Comparison of ENCODE assay signal across 24 cellular contexts in the genomic region with DNA sequence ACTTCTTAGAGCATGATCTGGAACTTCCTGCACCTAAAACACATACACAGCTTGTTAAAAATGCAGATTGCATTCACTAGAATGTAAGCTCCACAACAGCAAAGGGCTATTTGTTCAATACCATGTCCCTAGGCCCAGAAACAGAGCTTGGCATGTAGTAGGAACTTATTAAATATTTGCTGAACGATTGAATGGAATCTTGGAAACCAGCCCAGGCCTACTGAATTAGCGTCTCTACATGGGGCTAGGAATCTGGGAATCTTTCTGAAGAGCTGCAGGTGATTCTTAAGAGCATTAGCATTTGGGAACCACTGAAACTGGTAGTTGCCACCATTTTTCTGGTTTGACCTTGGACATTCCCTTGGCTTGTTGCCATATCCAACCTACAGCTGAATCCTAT.
DNase-seq lines count a peak whose midpoint lies in the region; ATAC-seq and TF ChIP-seq lines count a peak whose summit lies in the region.
"Had no signal": no experiment of that assay in that cellular context is flagged by ENCODE, and none has a peak within 500 bp of the region (broad histone marks: within the 10 kb centered on the region; RNA-seq: fewer than 3 reads in every experiment).

No MANE protein-coding gene starts in this region.

- H3K27ac ChIP-seq in foreskin keratinocyte, result no peak overlapping the region
- H3K27ac ChIP-seq: coronary artery, HL-60, neutrophil, tibial nerve had no signal

- H3K4me1 Mint-ChIP-seq in activated CD8-positive, alpha-beta T cell treated with anti-CD3 and anti-CD28 coated beads for 36 hours (ENCODE audit: low read depth), result no peaks in the 10 kb centered on the region
- H3K4me1 Mint-ChIP-seq: activated CD4-positive, alpha-beta memory T cell treated with anti-CD3 and anti-CD28 coated beads, Interleukin-2, amount 10 ng/mL, durations not matched to agents 7 days and 5 days; CD14-positive monocyte; stimulated activated naive CD8-positive, alpha-beta T cell treated with anti-CD3 and anti-CD28 coated beads, Interleukin-15, amount 100 ng/mL, for 72 hours had no signal

- ATAC-seq in foreskin keratinocyte (no peak), GM18870 (IDR thresholded peaks at IDR 0.05; ENCODE audit: unreplicated experiment) (no peak)
- no peak for ATAC-seq in activated CD8-positive, alpha-beta T cell treated with anti-CD3 and anti-CD28 coated beads for 36 hours
- ATAC-seq: stimulated activated naive CD8-positive, alpha-beta T cell treated with anti-CD3 and anti-CD28 coated beads, Interleukin-15, amount 100 ng/mL, for 72 hours had no signal

- intact Hi-C loops in activated CD8-positive, alpha-beta T cell treated with anti-CD3 and anti-CD28 coated beads for 36 hours (cut with micrococcal nuclease), result no loop called here

- H3K27me3 Mint-ChIP-seq in activated CD8-positive, alpha-beta T cell treated with anti-CD3 and anti-CD28 coated beads for 36 hours, result peaks cover 8% of the 10 kb centered on the region
- H3K27me3 Mint-ChIP-seq: activated CD4-positive, alpha-beta memory T cell treated with anti-CD3 and anti-CD28 coated beads, Interleukin-2, amount 10 ng/mL, durations not matched to agents 7 days and 5 days had no signal

- H3K9me3 Mint-ChIP-seq in activated CD8-positive, alpha-beta T cell treated with anti-CD3 and anti-CD28 coated beads for 36 hours, result no peaks in the 10 kb centered on the region
- H3K9me3 Mint-ChIP-seq: activated CD4-positive, alpha-beta memory T cell treated with anti-CD3 and anti-CD28 coated beads, Interleukin-2, amount 10 ng/mL, durations not matched to agents 7 days and 5 days; CD14-positive monocyte; stimulated activated naive CD8-positive, alpha-beta T cell treated with anti-CD3 and anti-CD28 coated beads, Interleukin-15, amount 100 ng/mL, for 72 hours had no signal

- POLR2A ChIA-PET in activated CD8-positive, alpha-beta T cell treated with anti-CD3 and anti-CD28 coated beads for 36 hours (lab: Charles Lee), result no interaction called here

- H3K27ac Mint-ChIP-seq in activated CD8-positive, alpha-beta T cell treated with anti-CD3 and anti-CD28 coated beads for 36 hours, result no peak overlapping the region
- H3K27ac Mint-ChIP-seq: activated CD4-positive, alpha-beta memory T cell treated with anti-CD3 and anti-CD28 coated beads, Interleukin-2, amount 10 ng/mL, durations not matched to agents 7 days and 5 days; CD14-positive monocyte; stimulated activated naive CD8-positive, alpha-beta T cell treated with anti-CD3 and anti-CD28 coated beads, Interleukin-15, amount 100 ng/mL, for 72 hours had no signal

- no peaks in the 10 kb centered on the region for H3K27me3 ChIP-seq in foreskin keratinocyte

- no peak overlapping the region for H3K4me3 Mint-ChIP-seq in activated CD8-positive, alpha-beta T cell treated with anti-CD3 and anti-CD28 coated beads for 36 hours
- H3K4me3 Mint-ChIP-seq: activated CD4-positive, alpha-beta memory T cell treated with anti-CD3 and anti-CD28 coated beads, Interleukin-2, amount 10 ng/mL, durations not matched to agents 7 days and 5 days; CD14-positive monocyte; stimulated activated naive CD8-positive, alpha-beta T cell treated with anti-CD3 and anti-CD28 coated beads, Interleukin-15, amount 100 ng/mL, for 72 hours had no signal

- H3K4me1 ChIP-seq in foreskin keratinocyte, result no peaks in the 10 kb centered on the region
- H3K4me1 ChIP-seq: tibial nerve had no signal

- H3K36me3 Mint-ChIP-seq in activated CD8-positive, alpha-beta T cell treated with anti-CD3 and anti-CD28 coated beads for 36 hours (ENCODE audit: low read depth), result no peaks in the 10 kb centered on the region
- H3K36me3 Mint-ChIP-seq: CD14-positive monocyte had no signal

- TF ChIP-seq CTCF in foreskin keratinocyte (conservative IDR thresholded peaks at IDR 0.05), result no peak
- TF ChIP-seq CTCF in activated CD8-positive, alpha-beta T cell treated with anti-CD3 and anti-CD28 coated beads for 36 hours (IDR thresholded peaks at IDR 0.05), result no peak

- CTCF ChIA-PET in activated CD8-positive, alpha-beta T cell treated with anti-CD3 and anti-CD28 coated beads for 36 hours (lab: Charles Lee), result interaction anchor here (1.7 kb wide), 1 partner anchor 46 kb away, joined by 5 read pairs; no protein-coding TSS in a partner anchor

- DNase-seq in NCI-H748 (lab: John Stamatoyannopoulos, UW; ENCODE audit: unreplicated experiment) (peak; percentile 38), NCI-H748 treated with DMSO at 0.1 percent for 48 hours (lab: John Stamatoyannopoulos, UW) (no peak), NCI-H774 (lab: John Stamatoyannopoulos, UW) (peak; percentile 25), kidney tubule cell (ENCODE audit: low spot score) (peak; percentile 46), C1 segment of cervical spinal cord (lab: John Stamatoyannopoulos, UW) (no peak), foreskin keratinocyte (no peak)
- no peak for DNase-seq in activated CD8-positive, alpha-beta T cell treated with anti-CD3 and anti-CD28 coated beads for 36 hours
- DNase-seq: activated CD4-positive, alpha-beta memory T cell treated with anti-CD3 and anti-CD28 coated beads, Interleukin-2, amount 10 ng/mL, durations not matched to agents 7 days and 5 days; activated CD4-positive, CD25-positive, alpha-beta regulatory T cell; activated T-cell treated with anti-CD3 and anti-CD28 coated beads, Interleukin-2, amount 50 U/mL, for 1 hour; GDM1; H7; kidney; NCI-H1694 treated with DMSO at 0.1 percent for 48 hours; NCI-H510A treated with DMSO at 0.1 percent for 48 hours; retina; stimulated activated naive CD8-positive, alpha-beta T cell treated with anti-CD3 and anti-CD28 coated beads, Interleukin-15, amount 100 ng/mL, for 72 hours; T-helper 9 cell had no signal

Comparison
In these comparisons a context has a peak if more than half of its experiments do, and no peak if none do; other contexts are left out.
1. DNase-seq: peak in NCI-H748 (single experiment), NCI-H774 (single experiment) and kidney tubule cell (single experiment); none in NCI-H748 treated with DMSO at 0.1 percent for 48 hours (single experiment), C1 segment of cervical spinal cord (0 of 14), foreskin keratinocyte (0 of 2) and activated CD8-positive, alpha-beta T cell treated with anti-CD3 and anti-CD28 coated beads for 36 hours (single experiment).